Comparison of ENCODE assay signal across 13 cellular contexts in the genomic region with DNA sequence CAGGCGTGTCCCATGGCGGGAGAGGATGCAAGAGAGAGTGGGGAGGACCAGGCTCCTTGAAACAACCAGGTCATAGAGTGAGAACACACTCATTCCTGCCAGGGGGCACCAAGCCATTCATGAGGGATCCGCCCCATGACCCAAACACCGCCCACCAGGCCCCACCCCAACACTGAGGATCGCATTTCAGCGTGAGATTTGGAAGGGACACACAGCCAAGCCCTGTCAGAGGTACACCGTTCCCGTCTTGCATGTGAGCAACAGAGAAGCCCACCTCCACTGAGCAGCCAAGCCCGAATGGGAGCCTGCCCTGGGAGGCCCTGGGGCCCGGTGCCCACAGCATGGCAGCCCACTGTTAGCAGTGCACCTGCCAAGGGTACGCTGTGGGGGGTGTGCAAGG.
"Had no signal": no experiment of that assay in that cellular context is flagged by ENCODE, and none has a peak within 500 bp of the region (broad histone marks: within the 10 kb centered on the region; RNA-seq: fewer than 3 reads in every experiment).

No MANE protein-coding gene starts in this region.

- H3K27me3 ChIP-seq: esophagus squamous epithelium had no signal

- H3K27ac Mint-ChIP-seq: activated B cell treated with CpG ODN at 0.5 μM for 24 hours; activated CD4-positive, alpha-beta T cell treated with anti-CD3 and anti-CD28 coated beads, Interleukin-2, amount 10 ng/mL, durations not matched to agents 24 days and 14 days; activated naive CD4-positive, alpha-beta T cell treated with anti-CD3 and anti-CD28 coated beads, Interleukin-2, amount 50 U/mL, for 72 hours; activated T-helper 2 cell treated with anti-CD3 and anti-CD28 coated beads, Interferon-gamma antibody, Interleukin-2, Interleukin-4, amounts not matched to agents 10 μg/mL and 5 μg/mL and 100 μg/mL, durations not matched to agents 14 hours and 24 hours and 36 hours; natural killer cell had no signal

- H3K4me3 Mint-ChIP-seq: activated B cell treated with CpG ODN at 0.5 μM for 24 hours; activated CD4-positive, alpha-beta T cell treated with anti-CD3 and anti-CD28 coated beads, Interleukin-2, amount 10 ng/mL, durations not matched to agents 24 days and 14 days; natural killer cell had no signal

- H3K36me3 Mint-ChIP-seq: natural killer cell had no signal

- H3K9me3 ChIP-seq: esophagus squamous epithelium had no signal

- DNase-seq: activated B cell treated with CpG ODN at 0.5 μM for 24 hours; activated CD4-positive, alpha-beta T cell treated with anti-CD3 and anti-CD28 coated beads, Interleukin-2, amount 10 ng/mL, durations not matched to agents 24 days and 14 days; activated T-cell treated with anti-CD3 and anti-CD28 coated beads for 4 hours; esophagus squamous epithelium; foreskin fibroblast; glutamatergic neuron; natural killer cell; retina; stimulated activated CD4-positive, alpha-beta T cell treated with anti-CD3 and anti-CD28 coated beads, Interleukin-15, amount 100 ng/mL, for 24 hours; stimulated activated CD4-positive, alpha-beta T cell treated with anti-CD3 and anti-CD28 coated beads, Interleukin-4, amount 100 ng/mL, for 24 hours; T-helper 1 cell had no signal

- H3K4me3 ChIP-seq: esophagus squamous epithelium had no signal

- H3K9me3 Mint-ChIP-seq: activated B cell treated with CpG ODN at 0.5 μM for 24 hours; activated CD4-positive, alpha-beta T cell treated with anti-CD3 and anti-CD28 coated beads, Interleukin-2, amount 10 ng/mL, durations not matched to agents 24 days and 14 days; activated naive CD4-positive, alpha-beta T cell treated with anti-CD3 and anti-CD28 coated beads, Interleukin-2, amount 50 U/mL, for 72 hours; activated T-helper 2 cell treated with anti-CD3 and anti-CD28 coated beads, Interferon-gamma antibody, Interleukin-2, Interleukin-4, amounts not matched to agents 10 μg/mL and 5 μg/mL and 100 μg/mL, durations not matched to agents 14 hours and 24 hours and 36 hours; natural killer cell had no signal

- H3K27me3 Mint-ChIP-seq: activated B cell treated with CpG ODN at 0.5 μM for 24 hours; activated CD4-positive, alpha-beta T cell treated with anti-CD3 and anti-CD28 coated beads, Interleukin-2, amount 10 ng/mL, durations not matched to agents 24 days and 14 days had no signal

- H3K4me1 Mint-ChIP-seq: activated B cell treated with CpG ODN at 0.5 μM for 24 hours had no signal
